ENCODE assay signal across 8 cellular contexts in genomic region chr20:53939554-53940355, GRCh38.
DNase-seq lines count a peak whose midpoint lies in the region; ATAC-seq and TF ChIP-seq lines count a peak whose summit lies in the region.

No MANE protein-coding gene starts in this region.

- H3K9me3 ChIP-seq in AG04450 (ENCODE audit: control insufficient read depth, insufficient read depth, low read length) = no peaks in the 10 kb centered on the region

- H3K36me3 Mint-ChIP-seq in memory B cell = no peaks in the 10 kb centered on the region

- ATAC-seq in GM18517 (IDR thresholded peaks at IDR 0.05; ENCODE audit: unreplicated experiment) (peak; percentile 70), HG03135 (IDR thresholded peaks at IDR 0.05; ENCODE audit: unreplicated experiment) (peak; percentile 49), memory B cell (ENCODE audit: low read depth) (peak; percentile 72)

- POLR2A ChIA-PET in AG04450 (lab: Yijun Ruan, JAX) = interaction anchor here (0.8 to 1.1 kb wide), 7 partner anchors 74 to 373 kb away, joined by 3 to 8 read pairs (median 3); no protein-coding TSS in a partner anchor

- H3K4me3 ChIP-seq in AG04450 (ENCODE audit: low read depth, low read length) = no peak overlapping the region

- peak overlapping the region; percentile 71 for H3K4me3 Mint-ChIP-seq in memory B cell

- no peaks in the 10 kb centered on the region for H3K27me3 Mint-ChIP-seq in memory B cell

- H3K27ac Mint-ChIP-seq in memory B cell = peak overlapping the region; percentile 93

- H3K4me1 Mint-ChIP-seq in memory B cell = peaks cover 53% of the 10 kb centered on the region

- DNase-seq in AG04450 (ENCODE audit: low read depth, low spot score) (peak; percentile 84), NCI-H510A (lab: John Stamatoyannopoulos, UW) (peak; percentile 72), memory B cell (ENCODE audit: low spot score in 2 of 2) (peak; percentile 63 to 74)
- peak; percentile 65 to 69 for DNase-seq in activated CD4-positive, alpha-beta T cell treated with anti-CD3 and anti-CD28 coated beads, Interleukin-2, amount 50 U/mL, for 4 hours
- peak; percentile 38 for DNase-seq in effector CD8-positive, alpha-beta T cell (lab: John Stamatoyannopoulos, UW)
- peak; percentile 40 for DNase-seq in stimulated activated CD8-positive, alpha-beta memory T cell treated with anti-CD3 and anti-CD28 coated beads, Interleukin-15, amount 100 ng/mL, for 1 hour (ENCODE audit: low read depth)

- no peaks in the 10 kb centered on the region for H3K9me3 Mint-ChIP-seq in memory B cell

- no peak overlapping the region for H3K27ac ChIP-seq in AG04450 (ENCODE audit: low read depth, low read length)

- TF ChIP-seq CTCF in AG04450 (IDR thresholded peaks at IDR 0.05; ENCODE audit: low read depth, low read length) = peak; percentile 80

- CTCF ChIA-PET in AG04450 (lab: Charles Lee) = interaction anchor here (0.5 to 11.6 kb wide), 66 partner anchors 10 to 1628 kb away, joined by 3 to 154 read pairs (median 4); partner anchors contain the start of genes PFDN4 and ZNF217

- H3K27me3 ChIP-seq in AG04450 (ENCODE audit: control insufficient read depth, insufficient read depth, low read length) = no peaks in the 10 kb centered on the region
